Comparison of ENCODE assay signal across 17 cellular contexts in the genomic region with DNA sequence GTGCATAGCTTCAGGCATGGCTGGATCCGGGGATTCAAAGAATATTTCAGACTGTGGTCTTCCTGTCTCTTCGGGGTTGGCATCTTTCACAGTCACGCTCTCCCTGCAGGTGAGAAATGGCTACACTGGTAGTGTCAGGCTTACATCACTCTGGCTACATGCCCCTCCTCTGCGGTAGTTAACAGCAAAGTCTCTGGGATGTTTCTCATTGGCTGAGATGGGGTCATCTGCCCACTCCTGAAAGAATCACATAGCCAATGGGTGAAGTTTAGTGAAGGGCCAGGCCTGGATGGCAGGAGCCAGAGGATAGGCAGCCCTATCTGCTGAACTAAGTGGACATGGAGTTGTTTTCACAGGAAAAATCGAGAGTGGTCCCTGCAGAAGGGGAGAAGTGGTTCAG.
"Had no signal": no experiment of that assay in that cellular context is flagged by ENCODE, and none has a peak within 500 bp of the region (broad histone marks: within the 10 kb centered on the region; RNA-seq: fewer than 3 reads in every experiment).

No MANE protein-coding gene starts in this region.

- H3K9me3 ChIP-seq: lower lobe of right lung, ovary had no signal

- H3K36me3 Mint-ChIP-seq: activated naive CD8-positive, alpha-beta T cell treated with anti-CD3 and anti-CD28 coated beads, Interleukin-2, amount 10 ng/mL, durations not matched to agents 7 days and 5 days; brain; immature natural killer cell; naive B cell; type B pancreatic cell had no signal

- H3K27ac ChIP-seq: lower lobe of right lung, ovary, VCaP had no signal

- H3K4me1 Mint-ChIP-seq: activated CD4-positive, alpha-beta memory T cell treated with anti-CD3 and anti-CD28 coated beads, Interleukin-2, amount 10 ng/mL, durations not matched to agents 7 days and 5 days; activated naive CD8-positive, alpha-beta T cell treated with anti-CD3 and anti-CD28 coated beads, Interleukin-2, amount 10 ng/mL, durations not matched to agents 7 days and 5 days; central memory CD8-positive, alpha-beta T cell; immature natural killer cell; naive B cell; stimulated activated naive CD8-positive, alpha-beta T cell treated with anti-CD3 and anti-CD28 coated beads, Interleukin-15, amount 100 ng/mL, for 72 hours had no signal

- H3K9me3 Mint-ChIP-seq: activated CD4-positive, alpha-beta memory T cell treated with anti-CD3 and anti-CD28 coated beads, Interleukin-2, amount 10 ng/mL, durations not matched to agents 7 days and 5 days; activated naive CD8-positive, alpha-beta T cell treated with anti-CD3 and anti-CD28 coated beads, Interleukin-2, amount 10 ng/mL, durations not matched to agents 7 days and 5 days; activated T-helper 1 cell treated with anti-CD3 and anti-CD28 coated beads, Interleukin-12 subunit alpha, Interleukin-12 subunit beta, Interleukin-2, Interleukin-4 antibody, amounts not matched to agents 30 ng/mL and 10 ng/mL and 1 ng/mL, durations not matched to agents 14 hours and 24 hours and 36 hours; central memory CD8-positive, alpha-beta T cell; immature natural killer cell; stimulated activated naive CD8-positive, alpha-beta T cell treated with anti-CD3 and anti-CD28 coated beads, Interleukin-15, amount 100 ng/mL, for 72 hours; type B pancreatic cell had no signal

- H3K4me3 ChIP-seq: lower lobe of right lung, ovary had no signal

- H3K4me3 Mint-ChIP-seq: activated CD4-positive, alpha-beta memory T cell treated with anti-CD3 and anti-CD28 coated beads, Interleukin-2, amount 10 ng/mL, durations not matched to agents 7 days and 5 days; activated naive CD8-positive, alpha-beta T cell treated with anti-CD3 and anti-CD28 coated beads, Interleukin-2, amount 10 ng/mL, durations not matched to agents 7 days and 5 days; activated T-helper 1 cell treated with anti-CD3 and anti-CD28 coated beads, Interleukin-12 subunit alpha, Interleukin-12 subunit beta, Interleukin-2, Interleukin-4 antibody, amounts not matched to agents 30 ng/mL and 10 ng/mL and 1 ng/mL, durations not matched to agents 14 hours and 24 hours and 36 hours; brain; central memory CD8-positive, alpha-beta T cell; immature natural killer cell; naive B cell; stimulated activated naive CD8-positive, alpha-beta T cell treated with anti-CD3 and anti-CD28 coated beads, Interleukin-15, amount 100 ng/mL, for 72 hours; type B pancreatic cell had no signal

- H3K27ac Mint-ChIP-seq: activated CD4-positive, alpha-beta memory T cell treated with anti-CD3 and anti-CD28 coated beads, Interleukin-2, amount 10 ng/mL, durations not matched to agents 7 days and 5 days; activated naive CD8-positive, alpha-beta T cell treated with anti-CD3 and anti-CD28 coated beads, Interleukin-2, amount 10 ng/mL, durations not matched to agents 7 days and 5 days; activated T-helper 1 cell treated with anti-CD3 and anti-CD28 coated beads, Interleukin-12 subunit alpha, Interleukin-12 subunit beta, Interleukin-2, Interleukin-4 antibody, amounts not matched to agents 30 ng/mL and 10 ng/mL and 1 ng/mL, durations not matched to agents 14 hours and 24 hours and 36 hours; immature natural killer cell; naive B cell; stimulated activated naive CD8-positive, alpha-beta T cell treated with anti-CD3 and anti-CD28 coated beads, Interleukin-15, amount 100 ng/mL, for 72 hours; type B pancreatic cell had no signal

- DNase-seq: activated CD4-positive, alpha-beta memory T cell treated with anti-CD3 and anti-CD28 coated beads, Interleukin-2, amount 10 ng/mL, durations not matched to agents 7 days and 5 days; activated naive CD8-positive, alpha-beta T cell treated with anti-CD3 and anti-CD28 coated beads, Interleukin-2, amount 10 ng/mL, durations not matched to agents 7 days and 5 days; cortex of kidney; effector CD8-positive, alpha-beta T cell; foreskin fibroblast; glutamatergic neuron; hypothalamus; immature natural killer cell; lower lobe of right lung; naive B cell; ovary; stimulated activated naive CD8-positive, alpha-beta T cell treated with anti-CD3 and anti-CD28 coated beads, Interleukin-15, amount 100 ng/mL, for 72 hours had no signal

- H3K4me1 ChIP-seq: lower lobe of right lung had no signal

- H3K36me3 ChIP-seq: lower lobe of right lung, ovary had no signal

- H3K27me3 Mint-ChIP-seq: type B pancreatic cell had no signal

- H3K27me3 ChIP-seq: ovary had no signal
